In genomic region chr16:11797166-11797956, GRCh38 we compare ENCODE assay signal across 8 cellular contexts. TPM values are rescaled to one million over a fixed set of nuclear protein-coding genes. Genes with fewer than 3 reads are reported as not detected.
A peak's percentile ranks its signal among the peaks of the same experiment; 100 is the strongest.
DNase-seq lines count a peak whose midpoint lies in the region; ATAC-seq and TF ChIP-seq lines count a peak whose summit lies in the region.

Gene ZC3H7A, minus strand, starts transcription at chr16:11797258. Its CDS starts 14,904 bp downstream, at chr16:11782354.

- H3K27me3 Mint-ChIP-seq in WTC11 (ENCODE audit: low read depth) (no peaks in the 10 kb centered on the region), immature natural killer cell (ENCODE audit: low read depth in 3 of 3) (peaks cover 5 to 15% (median 12%) of the 10 kb centered on the region in 3 donors)

- ATAC-seq in GM18907 (IDR thresholded peaks at IDR 0.05; ENCODE audit: unreplicated experiment) (peak; percentile 90), HG03159 (IDR thresholded peaks at IDR 0.05; ENCODE audit: unreplicated experiment) (peak; percentile 85), WTC11 (peak; percentile 99)

- peak within 1 kb of the TSS; percentile 76 to 97 for H3K4me3 ChIP-seq in cardiac fibroblast (replicated peaks in 1 of 2; ENCODE audit: low read depth in 2 of 2, low read length in 2 of 2)
- peak within 1 kb of the TSS; percentile 64 to 86 (median 75) for H3K4me3 ChIP-seq in spleen

- peak within 1 kb of the TSS; percentile 86 for H3K4me3 Mint-ChIP-seq in WTC11
- H3K4me3 Mint-ChIP-seq in immature natural killer cell = peak within 1 kb of the TSS; percentile 90 to 94 (median 94)

- WGBS in spleen, 5 donors = 0 to 1% (median 0%) methylated on average over 9 to 80 of the region's 80 CpGs

- CTCF ChIA-PET in WTC11 (lab: Charles Lee) = interaction anchor here (0.6 to 3.5 kb wide), 38 partner anchors 9 to 1488 kb away, joined by 3 to 27 read pairs (median 4); partner anchors contain the start of genes RSL1D1 and TXNDC11

- DNase-seq in AG08396 (ENCODE audit: low spot score) = peak; percentile 97
- DNase-seq in NCI-H2227 treated with DMSO at 0.1 percent for 48 hours (lab: John Stamatoyannopoulos, UW) = peak; percentile 93
- DNase-seq in WTC11 (ENCODE audit: low spot score) = peak; percentile 95
- DNase-seq in cardiac fibroblast (ENCODE audit: low read depth in 2 of 2) = peak; percentile 98 to 99
- DNase-seq in immature natural killer cell = peak; percentile 95
- DNase-seq in spleen = peak; percentile 99

- intact Hi-C loops in spleen (cut with DNase I; ENCODE audit: low total_unique reads) = loop anchor here (10.0 kb wide), 1 partner anchor 53 kb away; the partner anchor contains the start of gene TXNDC11

- H3K9me3 ChIP-seq in spleen = no peaks in the 10 kb centered on the region

- H3K4me1 Mint-ChIP-seq in WTC11 (peaks cover 35% of the 10 kb centered on the region), immature natural killer cell (peaks cover 59 to 68% of the 10 kb centered on the region in 2 donors)

- peaks cover 0 to 21% (median 0%) of the 10 kb centered on the region in 6 donors for H3K36me3 ChIP-seq in spleen

- H3K36me3 Mint-ChIP-seq in WTC11 = peaks cover 7% of the 10 kb centered on the region; the same call in 1 of the 2 replicates
- no peaks in the 10 kb centered on the region for H3K36me3 Mint-ChIP-seq in immature natural killer cell

- TF ChIP-seq CTCF in WTC11 (IDR thresholded peaks at IDR 0.05) = peak; percentile 90
- peak; percentile 22 for TF ChIP-seq CTCF in cardiac fibroblast (IDR thresholded peaks at IDR 0.05; ENCODE audit: low read depth, low read length)
- peak; percentile 50 to 99 (median 95) for TF ChIP-seq CTCF in spleen (IDR thresholded peaks at IDR 0.05 in 8 of 11, conservative IDR thresholded peaks at IDR 0.05 in 3 of 11)

- H3K9me3 Mint-ChIP-seq in WTC11 (no peaks in the 10 kb centered on the region), immature natural killer cell (no peaks in the 10 kb centered on the region)

- H3K27ac ChIP-seq in spleen = peak within 1 kb of the TSS; percentile 94 to 99 (median 98)

- H3K27me3 ChIP-seq in spleen (replicated peaks in 1 of 7) = no peaks in the 10 kb centered on the region

- POLR2A ChIA-PET in WTC11 (lab: Charles Lee) = interaction anchor here (0.6 to 1.7 kb wide), 11 partner anchors 11 to 161 kb away, joined by 3 to 12 read pairs (median 3); partner anchors contain the start of genes RSL1D1, SNN and TXNDC11

- peak; percentile 64 to 93 (median 69) for TF ChIP-seq POLR2A in spleen (IDR thresholded peaks at IDR 0.05)

- peaks cover 47 to 75% (median 69%) of the 10 kb centered on the region in 6 donors for H3K4me1 ChIP-seq in spleen

- H3K27ac Mint-ChIP-seq in WTC11 = peak within 1 kb of the TSS; percentile 96
- H3K27ac Mint-ChIP-seq in immature natural killer cell = peak within 1 kb of the TSS; percentile 95 to 99 (median 98)

TF ChIP-seq in WTC11, 78 proteins besides CTCF, POLR2A, EP300 and RAD21 (continues in another document):
- TF ChIP-seq NFATC4 (CRISPR knock-in tag; IDR thresholded peaks at IDR 0.05) (no peak), CBFB (CRISPR knock-in tag; IDR thresholded peaks at IDR 0.05; ENCODE audit: low read depth) (no peak), ZNF263 (CRISPR knock-in tag; IDR thresholded peaks at IDR 0.05; ENCODE audit: low read depth) (no peak), ZNF512 (CRISPR knock-in tag; IDR thresholded peaks at IDR 0.05; ENCODE audit: borderline replicate concordance) (no peak), ZBTB21 (CRISPR knock-in tag; IDR thresholded peaks at IDR 0.05; ENCODE audit: borderline replicate concordance) (no peak), IRF2 (CRISPR knock-in tag; IDR thresholded peaks at IDR 0.05; ENCODE audit: borderline replicate concordance, low read depth) (no peak), ZNF423 (CRISPR knock-in tag; IDR thresholded peaks at IDR 0.05) (no peak), GRHL2 (CRISPR knock-in tag; IDR thresholded peaks at IDR 0.05; ENCODE audit: insufficient replicate concordance, severe bottlenecking) (no peak), MYBL2 (CRISPR knock-in tag; IDR thresholded peaks at IDR 0.05) (no peak), E2F5 (CRISPR knock-in tag; IDR thresholded peaks at IDR 0.05) (peak; percentile 52; the same call in 1 of the 2 replicates), EMX1 (CRISPR knock-in tag; IDR thresholded peaks at IDR 0.05) (no peak), CDX4 (CRISPR knock-in tag; IDR thresholded peaks at IDR 0.05; ENCODE audit: borderline replicate concordance) (no peak), NR1H2 (CRISPR knock-in tag; IDR thresholded peaks at IDR 0.05) (no peak), TEAD1 (CRISPR knock-in tag; IDR thresholded peaks at IDR 0.05) (no peak), ZMAT4 (CRISPR knock-in tag; IDR thresholded peaks at IDR 0.05) (no peak), HMGXB4 (CRISPR knock-in tag; IDR thresholded peaks at IDR 0.05) (peak; percentile 28), ELF4 (CRISPR knock-in tag; IDR thresholded peaks at IDR 0.05; ENCODE audit: low read depth) (no peak), GTF2I (CRISPR knock-in tag; conservative IDR thresholded peaks at IDR 0.05) (no peak), ZNF138 (CRISPR knock-in tag; conservative IDR thresholded peaks at IDR 0.05) (no peak)

RNA-seq across cellular contexts. Expression of gene ZC3H7A, which starts in this region (rescaled TPM):
- total RNA-seq in WTC11 (2021) (39.9 to 45.9 TPM (median 43.0 TPM) in 3 replicates), spleen (100 to 1,000 TPM in 3 of 7 donors, 10 to 100 TPM in 4; 77.1 to 118 (median 90.3) TPM)
- polyA plus RNA-seq in immature natural killer cell (10 to 100 TPM; 20.3 to 34.2 (median 29.2) TPM), spleen (10 to 100 TPM; 28.7 to 41.6 (median 34.1) TPM)

Comparison
In these comparisons a context has a peak if more than half of its experiments do, and no peak if none do; other contexts are left out.
1. Peak in every context shown above with its lines: DNase-seq, ATAC-seq, H3K4me3 ChIP-seq and H3K27ac ChIP-seq.
2. CTCF ChIP-seq: peak in every context shown above with its lines; median percentile 95 in spleen; 90 in WTC11; 22 in cardiac fibroblast.